Comparison of ENCODE assay signal across 28 cellular contexts in the genomic region with DNA sequence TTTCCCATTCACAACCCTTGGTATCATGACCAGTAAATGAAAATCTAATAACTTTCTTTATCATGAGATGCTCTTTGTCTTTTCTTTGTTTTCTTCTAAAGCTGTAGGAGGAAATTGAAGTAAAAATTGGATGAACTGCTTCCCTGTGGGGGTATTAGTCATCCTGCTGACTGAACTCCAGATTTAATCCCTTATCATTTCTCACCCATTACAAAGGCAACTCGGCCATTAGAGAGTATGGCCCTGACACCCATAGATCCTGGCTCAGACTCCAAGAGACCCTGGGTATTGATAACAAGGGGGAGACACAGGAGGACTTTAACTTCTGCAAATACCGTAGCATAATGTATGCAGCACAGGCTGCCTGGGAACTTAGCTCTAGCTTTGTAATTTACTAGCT. TPM values are rescaled to one million over a fixed set of nuclear protein-coding genes. Genes with fewer than 3 reads are reported as not detected.
DNase-seq lines count a peak whose midpoint lies in the region; ATAC-seq, FAIRE-seq and TF ChIP-seq lines count a peak whose summit lies in the region.
"Had no signal": no experiment of that assay in that cellular context is flagged by ENCODE, and none has a peak within 500 bp of the region (broad histone marks: within the 10 kb centered on the region; RNA-seq: fewer than 3 reads in every experiment).

No MANE protein-coding gene starts in this region.

- peaks cover 11% of the 10 kb centered on the region for H3K27me3 Mint-ChIP-seq in HFFc6 (ENCODE audit: insufficient read depth)
- H3K27me3 Mint-ChIP-seq in astrocyte (ENCODE audit: low read depth, unreplicated experiment) = peaks cover 5% of the 10 kb centered on the region
- H3K27me3 Mint-ChIP-seq in immature natural killer cell (ENCODE audit: low read depth in 3 of 3) = peaks cover 0 to 4% (median 0%) of the 10 kb centered on the region in 3 donors
- H3K27me3 Mint-ChIP-seq in effector memory CD8-positive, alpha-beta T cell = peaks cover 0 to 5% of the 10 kb centered on the region in 2 donors
- H3K27me3 Mint-ChIP-seq: activated naive CD4-positive, alpha-beta T cell treated with anti-CD3 and anti-CD28 coated beads, Interleukin-2, amount 10 ng/mL, durations not matched to agents 7 days and 5 days had no signal

- H3K27ac ChIP-seq in astrocyte (ENCODE audit: low read depth, low read length) = no peak overlapping the region
- H3K27ac ChIP-seq: dorsolateral prefrontal cortex, lower lobe of right lung, WERI-Rb-1 had no signal

- H3K4me3 ChIP-seq in astrocyte (ENCODE audit: insufficient read depth, low read depth, low read length) = no peak overlapping the region
- H3K4me3 ChIP-seq: dorsolateral prefrontal cortex, GM12878, lower lobe of right lung had no signal

- H3K4me1 Mint-ChIP-seq in HFFc6 (ENCODE audit: low read depth) (peaks cover 19% of the 10 kb centered on the region), astrocyte (ENCODE audit: low read depth, unreplicated experiment) (peaks cover 6% of the 10 kb centered on the region), immature natural killer cell (no peaks in the 10 kb centered on the region)
- no peaks in the 10 kb centered on the region for H3K4me1 Mint-ChIP-seq in effector memory CD8-positive, alpha-beta T cell (ENCODE audit: low read depth in 2 of 2)
- H3K4me1 Mint-ChIP-seq: activated naive CD4-positive, alpha-beta T cell treated with anti-CD3 and anti-CD28 coated beads, Interleukin-2, amount 10 ng/mL, durations not matched to agents 7 days and 5 days had no signal

- DNase-seq in Caki2 (ENCODE audit: low read depth) (peak; percentile 29), HFFc6 (peak; percentile 15), astrocyte (ENCODE audit: low read depth) (peak; percentile 3), kidney glomerular epithelial cell (lab: John Stamatoyannopoulos, UW) (peak; percentile 13), immature natural killer cell (no peak), 8988T (no peak)
- no peak for DNase-seq in effector memory CD8-positive, alpha-beta T cell
- DNase-seq: activated naive CD4-positive, alpha-beta T cell treated with anti-CD3 and anti-CD28 coated beads, Interleukin-2, amount 10 ng/mL, durations not matched to agents 7 days and 5 days; amygdala; CD4-positive, alpha-beta T cell; DMS153; dorsolateral prefrontal cortex; erythroblast; H7; hypothalamus; islet precursor cell; Kasumi-1; lower lobe of right lung; NCI-H187; NCI-H748 treated with DMSO at 0.1 percent for 48 hours; trophoblast cell had no signal

- no peaks in the 10 kb centered on the region for H3K79me2 ChIP-seq in astrocyte (ENCODE audit: insufficient read depth, low read length)

- FAIRE-seq in astrocyte (lab: Jason Lieb, UNC) = no peak
- FAIRE-seq: frontal cortex, GM12878 had no signal

- H3K4me1 ChIP-seq in astrocyte (ENCODE audit: insufficient read depth, low read length) = no peaks in the 10 kb centered on the region
- H3K4me1 ChIP-seq: lower lobe of right lung had no signal

- no peak overlapping the region for H3K27ac Mint-ChIP-seq in HFFc6
- no peak overlapping the region for H3K27ac Mint-ChIP-seq in astrocyte (ENCODE audit: unreplicated experiment)
- H3K27ac Mint-ChIP-seq in immature natural killer cell = no peak overlapping the region
- H3K27ac Mint-ChIP-seq in effector memory CD8-positive, alpha-beta T cell = no peak overlapping the region
- H3K27ac Mint-ChIP-seq: activated naive CD4-positive, alpha-beta T cell treated with anti-CD3 and anti-CD28 coated beads, Interleukin-2, amount 10 ng/mL, durations not matched to agents 7 days and 5 days; activated T-helper 1 cell treated with anti-CD3 and anti-CD28 coated beads, Interleukin-12 subunit alpha, Interleukin-12 subunit beta, Interleukin-2, Interleukin-4 antibody, amounts not matched to agents 30 ng/mL and 10 ng/mL and 1 ng/mL, durations not matched to agents 14 hours and 24 hours and 36 hours; CD4-positive, alpha-beta T cell had no signal

- no peak overlapping the region for H2AFZ ChIP-seq in astrocyte (ENCODE audit: low read depth, low read length)

- no peaks in the 10 kb centered on the region for H3K27me3 ChIP-seq in astrocyte (ENCODE audit: insufficient read depth, low read length)

- H3K9ac ChIP-seq in astrocyte (ENCODE audit: low read length) = no peak overlapping the region

- H3K4me3 Mint-ChIP-seq in HFFc6 (no peak overlapping the region), astrocyte (ENCODE audit: unreplicated experiment) (no peak overlapping the region), immature natural killer cell (no peak overlapping the region)
- H3K4me3 Mint-ChIP-seq in effector memory CD8-positive, alpha-beta T cell = no peak overlapping the region
- H3K4me3 Mint-ChIP-seq: activated naive CD4-positive, alpha-beta T cell treated with anti-CD3 and anti-CD28 coated beads, Interleukin-2, amount 10 ng/mL, durations not matched to agents 7 days and 5 days; activated T-helper 1 cell treated with anti-CD3 and anti-CD28 coated beads, Interleukin-12 subunit alpha, Interleukin-12 subunit beta, Interleukin-2, Interleukin-4 antibody, amounts not matched to agents 30 ng/mL and 10 ng/mL and 1 ng/mL, durations not matched to agents 14 hours and 24 hours and 36 hours; CD4-positive, alpha-beta T cell had no signal

- TF ChIP-seq CTCF in HFFc6 (IDR thresholded peaks at IDR 0.05) (no peak), astrocyte (IDR thresholded peaks at IDR 0.05; ENCODE audit: insufficient read depth, low read depth, low read length) (no peak)

- ATAC-seq in effector memory CD8-positive, alpha-beta T cell (replicated peaks) = no peak
- no peak for ATAC-seq in HG03378 (IDR thresholded peaks at IDR 0.05; ENCODE audit: unreplicated experiment)
- ATAC-seq: GM12878, lower lobe of right lung had no signal

- no peaks in the 10 kb centered on the region for H3K36me3 Mint-ChIP-seq in HFFc6 (ENCODE audit: low read depth)
- no peaks in the 10 kb centered on the region for H3K36me3 Mint-ChIP-seq in astrocyte (ENCODE audit: low read depth, unreplicated experiment)
- no peaks in the 10 kb centered on the region for H3K36me3 Mint-ChIP-seq in immature natural killer cell
- H3K36me3 Mint-ChIP-seq in effector memory CD8-positive, alpha-beta T cell (ENCODE audit: insufficient read depth) = no peaks in the 10 kb centered on the region
- H3K36me3 Mint-ChIP-seq: activated naive CD4-positive, alpha-beta T cell treated with anti-CD3 and anti-CD28 coated beads, Interleukin-2, amount 10 ng/mL, durations not matched to agents 7 days and 5 days had no signal

- H3K9me3 Mint-ChIP-seq in HFFc6 (no peaks in the 10 kb centered on the region), astrocyte (ENCODE audit: unreplicated experiment) (peaks cover 3% of the 10 kb centered on the region), immature natural killer cell (peaks cover 0 to 5% (median 2%) of the 10 kb centered on the region in 6 donors)
- H3K9me3 Mint-ChIP-seq in effector memory CD8-positive, alpha-beta T cell = peaks cover 0 to 4% of the 10 kb centered on the region in 2 donors
- H3K9me3 Mint-ChIP-seq: activated naive CD4-positive, alpha-beta T cell treated with anti-CD3 and anti-CD28 coated beads, Interleukin-2, amount 10 ng/mL, durations not matched to agents 7 days and 5 days; activated T-helper 1 cell treated with anti-CD3 and anti-CD28 coated beads, Interleukin-12 subunit alpha, Interleukin-12 subunit beta, Interleukin-2, Interleukin-4 antibody, amounts not matched to agents 30 ng/mL and 10 ng/mL and 1 ng/mL, durations not matched to agents 14 hours and 24 hours and 36 hours; CD4-positive, alpha-beta T cell had no signal

- in situ Hi-C loops in Caki2 (cut with HindIII; ENCODE audit: low pct_unique_long_range_greater_than_20kb, low sequenced_read_pairs) = no loop called here

- H4K20me1 ChIP-seq in astrocyte (ENCODE audit: insufficient read depth, low read length) = no peaks in the 10 kb centered on the region

- no peaks in the 10 kb centered on the region for H3K36me3 ChIP-seq in astrocyte (ENCODE audit: insufficient read depth, low read length)
- H3K36me3 ChIP-seq: lower lobe of right lung, WERI-Rb-1 had no signal

- no peak overlapping the region for H3K4me2 ChIP-seq in astrocyte (ENCODE audit: low read length)

- H3K9me3 ChIP-seq in astrocyte (ENCODE audit: insufficient read depth, low read depth, low read length) = no peaks in the 10 kb centered on the region
- H3K9me3 ChIP-seq: lower lobe of right lung had no signal

RNA-seq across cellular contexts. Expression of gene MTNR1B, which starts 37.4 kb away (rescaled TPM):
- total RNA-seq in Caki2 (2014; rRNA removed; shearing (Covaris generic); ENCODE audit: low replicate concordance) = not detected in 2 replicates
- total RNA-seq in HFFc6 (2021; fragmentation: NEBNext Ultra II Directional; extraction: Animal tissue kit (Norgen Biotek cat#: 25700)) = not detected
- not detected in 2 replicates for total RNA-seq in astrocyte
- not detected for polyA plus RNA-seq in immature natural killer cell
- total RNA-seq: activated T-helper 1 cell treated with anti-CD3 and anti-CD28 coated beads, Interleukin-12 subunit alpha, Interleukin-12 subunit beta, Interleukin-2, Interleukin-4 antibody, amounts not matched to agents 30 ng/mL and 10 ng/mL and 1 ng/mL, durations not matched to agents 14 hours and 24 hours and 36 hours; CD4-positive, alpha-beta T cell; frontal cortex; GM12878; H7; lower lobe of right lung; posterior vena cava had no signal
- polyA plus RNA-seq: GM12878, neural cell had no signal

Comparison
In these comparisons a context has a peak if more than half of its experiments do, and no peak if none do; other contexts are left out.
1. DNase-seq: peak in Caki2 (single experiment), HFFc6 (single experiment), astrocyte (single experiment) and kidney glomerular epithelial cell (single experiment); none in immature natural killer cell (0 of 3), effector memory CD8-positive, alpha-beta T cell (0 of 3) and 8988T (single experiment).